ENCODE assay signal across 8 cellular contexts in genomic region chr7:36366649-36367560, GRCh38. TPM values are rescaled to one million over a fixed set of nuclear protein-coding genes. Genes with fewer than 3 reads are reported as not detected.
A peak's percentile ranks its signal among the peaks of the same experiment; 100 is the strongest.
DNase-seq lines count a peak whose midpoint lies in the region; ATAC-seq and TF ChIP-seq lines count a peak whose summit lies in the region.

No MANE protein-coding gene starts in this region.

- H3K27ac ChIP-seq in C4-2B (peak overlapping the region; percentile 42), duodenal mucosa (ENCODE audit: low read depth, low read length) (peak overlapping the region; percentile 79)

- peaks cover 0 to 4% of the 10 kb centered on the region in 2 donors for H3K4me1 ChIP-seq in duodenal mucosa (ENCODE audit: control insufficient read depth in 1 of 2, insufficient read depth in 2 of 2, low read length in 2 of 2)

- H3K9me3 ChIP-seq in duodenal mucosa (ENCODE audit: control insufficient read depth in 1 of 2, low read length in 2 of 2): no peaks in the 10 kb centered on the region

- no peak for TF ChIP-seq POLR2A in lower leg skin (IDR thresholded peaks at IDR 0.05)

- no peaks in the 10 kb centered on the region for H3K4me1 Mint-ChIP-seq in activated CD4-positive, alpha-beta memory T cell treated with anti-CD3 and anti-CD28 coated beads for 36 hours (ENCODE audit: low read depth)

- peak; percentile 98 for TF ChIP-seq CTCF in C4-2B (conservative IDR thresholded peaks at IDR 0.05)
- no peak for TF ChIP-seq CTCF in lower leg skin (IDR thresholded peaks at IDR 0.05)

- CTCF ChIA-PET in activated CD4-positive, alpha-beta memory T cell treated with anti-CD3 and anti-CD28 coated beads for 36 hours (lab: Charles Lee): interaction anchor here (0.6 to 2.1 kb wide), 12 partner anchors 9 to 476 kb away, joined by 3 to 23 read pairs (median 4); partner anchors contain the start of gene ANLN

- no peaks in the 10 kb centered on the region for H3K9me3 Mint-ChIP-seq in activated CD4-positive, alpha-beta memory T cell treated with anti-CD3 and anti-CD28 coated beads for 36 hours

- peak overlapping the region; percentile 88 for H3K4me3 Mint-ChIP-seq in activated CD4-positive, alpha-beta memory T cell treated with anti-CD3 and anti-CD28 coated beads for 36 hours

- H3K36me3 Mint-ChIP-seq in activated CD4-positive, alpha-beta memory T cell treated with anti-CD3 and anti-CD28 coated beads for 36 hours: no peaks in the 10 kb centered on the region

- intact Hi-C loops in activated CD4-positive, alpha-beta memory T cell treated with anti-CD3 and anti-CD28 coated beads for 36 hours (cut with micrococcal nuclease): loop anchor here (1.0 to 10.0 kb wide), 4 partner anchors 22 to 562 kb away; partner anchors contain the start of genes ANLN and SEPTIN7
- intact Hi-C loops in lower leg skin (cut with DNase I; ENCODE audit: low total_unique reads): no loop called here

- 1 to 4% methylated on average over 33 to 58 of the region's 99 CpGs for WGBS in lower leg skin, 2 donors

- peak; percentile 98 for DNase-seq in NCI-H69 (lab: John Stamatoyannopoulos, UW)
- peak; percentile 94 for DNase-seq in activated CD4-positive, alpha-beta memory T cell treated with anti-CD3 and anti-CD28 coated beads for 36 hours
- peak; percentile 72 to 96 for DNase-seq in lower leg skin (ENCODE audit: low spot score in 2 of 2)
- DNase-seq in stimulated activated CD4-positive, alpha-beta T cell treated with anti-CD3 and anti-CD28 coated beads, Interleukin-4, amount 100 ng/mL, for 24 hours: peak; percentile 90

- POLR2A ChIA-PET in activated CD4-positive, alpha-beta memory T cell treated with anti-CD3 and anti-CD28 coated beads for 36 hours (lab: Charles Lee): interaction anchor here (0.6 to 2.2 kb wide), 2 partner anchors 25 to 815 kb away, joined by 3 to 6 read pairs; no protein-coding TSS in a partner anchor

- H3K4me3 ChIP-seq in duodenal mucosa (ENCODE audit: low read depth in 1 of 2, low read length in 2 of 2): peak overlapping the region; percentile 70 to 78
- H3K4me3 ChIP-seq in lower leg skin (ENCODE audit: low read depth, poor library complexity, severe bottlenecking): peak overlapping the region; percentile 73

- H3K27me3 ChIP-seq in duodenal mucosa (ENCODE audit: control insufficient read depth in 1 of 2, insufficient read depth in 2 of 2, low read length in 2 of 2): no peaks in the 10 kb centered on the region

- peaks cover 2% of the 10 kb centered on the region for H3K27me3 Mint-ChIP-seq in activated CD4-positive, alpha-beta memory T cell treated with anti-CD3 and anti-CD28 coated beads for 36 hours

- ATAC-seq in GM19438 (IDR thresholded peaks at IDR 0.05; ENCODE audit: low read depth, unreplicated experiment): peak; percentile 99
- peak; percentile 98 for ATAC-seq in HG03565 (IDR thresholded peaks at IDR 0.05; ENCODE audit: unreplicated experiment)

- H3K27ac Mint-ChIP-seq in activated CD4-positive, alpha-beta memory T cell treated with anti-CD3 and anti-CD28 coated beads for 36 hours: no peak overlapping the region

- peak overlapping the region; percentile 65 to 69 for H3K9ac ChIP-seq in duodenal mucosa (ENCODE audit: low read depth in 1 of 2, low read length in 2 of 2)

- H3K36me3 ChIP-seq in duodenal mucosa (ENCODE audit: control insufficient read depth in 1 of 2, insufficient read depth in 2 of 2, low read length in 2 of 2): no peaks in the 10 kb centered on the region

RNA-seq across cellular contexts. Expression of gene ANLN, which starts 22.8 kb away (rescaled TPM):
- total RNA-seq in activated CD4-positive, alpha-beta memory T cell treated with anti-CD3 and anti-CD28 coated beads for 36 hours: 10 to 100 TPM; 46.6 to 54.7 TPM
- 10 to 100 TPM in 3 of 4 donors, 1 to 10 TPM in 1; 9.4 to 17.3 (median 13.5) TPM for total RNA-seq in lower leg skin

Comparison
In these comparisons a context has a peak if more than half of its experiments do, and no peak if none do; other contexts are left out.
1. Peak in every context shown above with its lines: DNase-seq, ATAC-seq, H3K4me3 ChIP-seq and H3K27ac ChIP-seq.